In the genomic region with DNA sequence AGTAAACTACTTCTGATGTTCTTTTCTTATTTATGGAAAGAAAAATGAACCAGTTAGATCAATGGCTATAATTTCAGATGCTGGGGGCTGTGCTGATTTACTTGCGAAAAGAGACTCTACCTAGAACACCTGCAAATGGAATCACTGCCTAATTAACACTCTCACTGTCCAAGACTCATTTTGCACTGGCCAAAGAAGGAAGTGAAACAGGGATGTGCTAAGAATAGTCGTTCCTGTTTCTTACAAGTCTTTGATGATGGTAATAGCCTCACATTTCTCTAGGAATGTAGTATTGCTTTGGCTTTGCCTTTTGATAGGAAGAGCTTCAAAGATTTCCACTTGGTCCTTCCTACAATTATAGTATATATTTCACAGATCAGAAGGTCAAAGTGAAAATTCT, we compare ENCODE assay signal across 16 cellular contexts. TPM values are rescaled to one million over a fixed set of nuclear protein-coding genes. Genes with fewer than 3 reads are reported as not detected.
A peak's percentile ranks its signal among the peaks of the same experiment; 100 is the strongest.
DNase-seq lines count a peak whose midpoint lies in the region; ATAC-seq and TF ChIP-seq lines count a peak whose summit lies in the region.
"Had no signal": no experiment of that assay in that cellular context is flagged by ENCODE, and none has a peak within 500 bp of the region (broad histone marks: within the 10 kb centered on the region; RNA-seq: fewer than 3 reads in every experiment).

No MANE protein-coding gene starts in this region.

- in situ Hi-C loops in KBM-7 (cut with MboI; ENCODE audit: low pct_unique_long_range_greater_than_20kb, low sequenced_read_pairs), result no loop called here

- H3K4me3 Mint-ChIP-seq in stimulated activated memory B cell treated with anti-CD40 and anti-IgM and Interleukin-4, amounts not matched to agents 10 μg/mL and 1 μg/mL and 100 μg/mL, for 72 hours, result no peak overlapping the region
- H3K4me3 Mint-ChIP-seq: activated naive CD4-positive, alpha-beta T cell treated with anti-CD3 and anti-CD28 coated beads for 36 hours; naive thymus-derived CD8-positive, alpha-beta T cell had no signal

- peak; percentile 46 for ATAC-seq in GM19395 (IDR thresholded peaks at IDR 0.05; ENCODE audit: unreplicated experiment)
- ATAC-seq in stimulated activated memory B cell treated with anti-CD40 and anti-IgM and Interleukin-4, amounts not matched to agents 10 μg/mL and 1 μg/mL and 100 μg/mL, for 72 hours, result peak; percentile 78
- ATAC-seq in omental fat pad (ENCODE audit: low FRiP score), result no peak
- ATAC-seq: body of pancreas; naive thymus-derived CD8-positive, alpha-beta T cell had no signal

- H3K27me3 Mint-ChIP-seq in stimulated activated memory B cell treated with anti-CD40 and anti-IgM and Interleukin-4, amounts not matched to agents 10 μg/mL and 1 μg/mL and 100 μg/mL, for 72 hours, result no peaks in the 10 kb centered on the region

- no peak for TF ChIP-seq CTCF in omental fat pad (IDR thresholded peaks at IDR 0.05)

- H3K9me3 Mint-ChIP-seq in stimulated activated memory B cell treated with anti-CD40 and anti-IgM and Interleukin-4, amounts not matched to agents 10 μg/mL and 1 μg/mL and 100 μg/mL, for 72 hours, result no peaks in the 10 kb centered on the region
- H3K9me3 Mint-ChIP-seq: activated naive CD4-positive, alpha-beta T cell treated with anti-CD3 and anti-CD28 coated beads for 36 hours; naive thymus-derived CD8-positive, alpha-beta T cell had no signal

- DNase-seq in KBM-7 (peak; percentile 41), SKM-1 (lab: John Stamatoyannopoulos, UW; ENCODE audit: unreplicated experiment) (peak; percentile 91), omental fat pad (ENCODE audit: low spot score) (no peak), NCI-H82 treated with DMSO at 0.1 percent for 48 hours (lab: John Stamatoyannopoulos, UW; ENCODE audit: unreplicated experiment) (no peak), retina (no peak)
- DNase-seq: activated CD4-positive, alpha-beta T cell treated with anti-CD3 and anti-CD28 coated beads for 1 hour; activated CD8-positive, alpha-beta memory T cell treated with anti-CD3 and anti-CD28 coated beads, Interleukin-2, amount 50 U/mL, for 4 hours; activated naive CD4-positive, alpha-beta T cell treated with anti-CD3 and anti-CD28 coated beads for 36 hours; body of pancreas; DND-41; GOT3; left ventricle myocardium inferior; naive thymus-derived CD8-positive, alpha-beta T cell; NK-92 treated with Interleukin-12 subunit alpha and Interleukin-12 subunit beta, amount 100 ng/mL, for 24 hours had no signal

- H3K36me3 Mint-ChIP-seq in stimulated activated memory B cell treated with anti-CD40 and anti-IgM and Interleukin-4, amounts not matched to agents 10 μg/mL and 1 μg/mL and 100 μg/mL, for 72 hours, result no peaks in the 10 kb centered on the region
- H3K36me3 Mint-ChIP-seq: naive thymus-derived CD8-positive, alpha-beta T cell had no signal

- H3K27ac Mint-ChIP-seq in stimulated activated memory B cell treated with anti-CD40 and anti-IgM and Interleukin-4, amounts not matched to agents 10 μg/mL and 1 μg/mL and 100 μg/mL, for 72 hours, result no peak overlapping the region
- H3K27ac Mint-ChIP-seq: activated naive CD4-positive, alpha-beta T cell treated with anti-CD3 and anti-CD28 coated beads for 36 hours; naive thymus-derived CD8-positive, alpha-beta T cell had no signal

- peaks cover 13% of the 10 kb centered on the region for H3K4me1 Mint-ChIP-seq in stimulated activated memory B cell treated with anti-CD40 and anti-IgM and Interleukin-4, amounts not matched to agents 10 μg/mL and 1 μg/mL and 100 μg/mL, for 72 hours

RNA-seq across cellular contexts. Expression of a gene that starts 12.7 kb away (rescaled TPM):
- 10 to 100 TPM; 17.1 to 25.2 (median 20.1) TPM for total RNA-seq in omental fat pad

Comparison
In these comparisons a context has a peak if more than half of its experiments do, and no peak if none do; other contexts are left out.
1. DNase-seq: peak in KBM-7 (single experiment) and SKM-1 (single experiment); none in omental fat pad (single experiment), NCI-H82 treated with DMSO at 0.1 percent for 48 hours (single experiment) and retina (single experiment).